ENCODE assay signal across 1 cellular context in the genomic region with DNA sequence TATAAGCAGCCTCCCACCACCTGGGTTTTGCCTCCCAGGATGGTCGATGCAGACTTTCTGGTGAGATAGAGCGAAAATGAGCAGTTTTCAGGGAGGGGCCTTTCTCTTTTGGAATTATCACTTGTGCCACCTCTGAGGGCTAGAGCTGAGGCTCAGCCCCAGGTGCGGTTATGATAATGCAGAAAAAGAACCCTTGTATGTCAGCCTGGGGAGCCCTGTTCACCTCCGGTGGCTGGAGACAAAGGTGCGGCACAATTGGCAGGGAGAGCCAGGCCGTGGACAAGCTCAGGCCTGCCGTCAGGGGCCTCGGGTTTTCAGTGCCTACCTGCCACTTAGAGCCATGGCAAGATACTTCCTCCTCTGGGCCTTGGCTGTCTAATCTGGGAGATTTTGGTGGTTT.
TF ChIP-seq lines count a peak whose summit lies in the region.

No MANE protein-coding gene starts in this region.

TF ChIP-seq in GM23338, 12 proteins besides CTCF, POLR2A, EP300 and RAD21 (continued from another document):
- TF ChIP-seq, protein P1, sequence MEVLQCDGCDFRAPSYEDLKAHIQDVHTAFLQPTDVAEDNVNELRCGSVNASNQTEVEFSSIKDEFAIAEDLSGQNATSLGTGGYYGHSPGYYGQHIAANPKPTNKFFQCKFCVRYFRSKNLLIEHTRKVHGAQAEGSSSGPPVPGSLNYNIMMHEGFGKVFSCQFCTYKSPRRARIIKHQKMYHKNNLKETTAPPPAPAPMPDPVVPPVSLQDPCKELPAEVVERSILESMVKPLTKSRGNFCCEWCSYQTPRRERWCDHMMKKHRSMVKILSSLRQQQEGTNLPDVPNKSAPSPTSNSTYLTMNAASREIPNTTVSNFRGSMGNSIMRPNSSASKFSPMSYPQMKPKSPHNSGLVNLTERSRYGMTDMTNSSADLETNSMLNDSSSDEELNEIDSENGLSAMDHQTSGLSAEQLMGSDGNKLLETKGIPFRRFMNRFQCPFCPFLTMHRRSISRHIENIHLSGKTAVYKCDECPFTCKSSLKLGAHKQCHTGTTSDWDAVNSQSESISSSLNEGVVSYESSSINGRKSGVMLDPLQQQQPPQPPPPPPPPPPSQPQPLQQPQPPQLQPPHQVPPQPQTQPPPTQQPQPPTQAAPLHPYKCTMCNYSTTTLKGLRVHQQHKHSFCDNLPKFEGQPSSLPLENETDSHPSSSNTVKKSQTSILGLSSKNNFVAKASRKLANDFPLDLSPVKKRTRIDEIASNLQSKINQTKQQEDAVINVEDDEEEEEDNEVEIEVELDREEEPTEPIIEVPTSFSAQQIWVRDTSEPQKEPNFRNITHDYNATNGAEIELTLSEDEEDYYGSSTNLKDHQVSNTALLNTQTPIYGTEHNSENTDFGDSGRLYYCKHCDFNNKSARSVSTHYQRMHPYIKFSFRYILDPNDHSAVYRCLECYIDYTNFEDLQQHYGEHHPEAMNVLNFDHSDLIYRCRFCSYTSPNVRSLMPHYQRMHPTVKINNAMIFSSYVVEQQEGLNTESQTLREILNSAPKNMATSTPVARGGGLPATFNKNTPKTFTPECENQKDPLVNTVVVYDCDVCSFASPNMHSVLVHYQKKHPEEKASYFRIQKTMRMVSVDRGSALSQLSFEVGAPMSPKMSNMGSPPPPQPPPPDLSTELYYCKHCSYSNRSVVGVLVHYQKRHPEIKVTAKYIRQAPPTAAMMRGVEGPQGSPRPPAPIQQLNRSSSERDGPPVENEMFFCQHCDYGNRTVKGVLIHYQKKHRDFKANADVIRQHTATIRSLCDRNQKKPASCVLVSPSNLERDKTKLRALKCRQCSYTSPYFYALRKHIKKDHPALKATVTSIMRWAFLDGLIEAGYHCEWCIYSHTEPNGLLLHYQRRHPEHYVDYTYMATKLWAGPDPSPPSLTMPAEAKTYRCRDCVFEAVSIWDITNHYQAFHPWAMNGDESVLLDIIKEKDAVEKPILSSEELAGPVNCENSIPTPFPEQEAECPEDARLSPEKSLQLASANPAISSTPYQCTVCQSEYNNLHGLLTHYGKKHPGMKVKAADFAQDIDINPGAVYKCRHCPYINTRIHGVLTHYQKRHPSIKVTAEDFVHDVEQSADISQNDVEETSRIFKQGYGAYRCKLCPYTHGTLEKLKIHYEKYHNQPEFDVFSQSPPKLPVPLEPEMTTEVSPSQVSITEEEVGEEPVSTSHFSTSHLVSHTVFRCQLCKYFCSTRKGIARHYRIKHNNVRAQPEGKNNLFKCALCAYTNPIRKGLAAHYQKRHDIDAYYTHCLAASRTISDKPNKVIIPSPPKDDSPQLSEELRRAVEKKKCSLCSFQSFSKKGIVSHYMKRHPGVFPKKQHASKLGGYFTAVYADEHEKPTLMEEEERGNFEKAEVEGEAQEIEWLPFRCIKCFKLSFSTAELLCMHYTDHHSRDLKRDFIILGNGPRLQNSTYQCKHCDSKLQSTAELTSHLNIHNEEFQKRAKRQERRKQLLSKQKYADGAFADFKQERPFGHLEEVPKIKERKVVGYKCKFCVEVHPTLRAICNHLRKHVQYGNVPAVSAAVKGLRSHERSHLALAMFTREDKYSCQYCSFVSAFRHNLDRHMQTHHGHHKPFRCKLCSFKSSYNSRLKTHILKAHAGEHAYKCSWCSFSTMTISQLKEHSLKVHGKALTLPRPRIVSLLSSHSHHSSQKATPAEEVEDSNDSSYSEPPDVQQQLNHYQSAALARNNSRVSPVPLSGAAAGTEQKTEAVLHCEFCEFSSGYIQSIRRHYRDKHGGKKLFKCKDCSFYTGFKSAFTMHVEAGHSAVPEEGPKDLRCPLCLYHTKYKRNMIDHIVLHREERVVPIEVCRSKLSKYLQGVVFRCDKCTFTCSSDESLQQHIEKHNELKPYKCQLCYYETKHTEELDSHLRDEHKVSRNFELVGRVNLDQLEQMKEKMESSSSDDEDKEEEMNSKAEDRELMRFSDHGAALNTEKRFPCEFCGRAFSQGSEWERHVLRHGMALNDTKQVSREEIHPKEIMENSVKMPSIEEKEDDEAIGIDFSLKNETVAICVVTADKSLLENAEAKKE (CRISPR knock-in tag; IDR thresholded peaks at IDR 0.05) = no peak
- TF ChIP-seq EZH2phosphoT487 (IDR thresholded peaks at IDR 0.05; ENCODE audit: unreplicated experiment) (no peak), CREB1 (CRISPR knock-in tag; IDR thresholded peaks at IDR 0.05; ENCODE audit: low read depth) (no peak), ZNF114 (CRISPR knock-in tag; IDR thresholded peaks at IDR 0.05) (no peak), STAT1 (IDR thresholded peaks at IDR 0.05; ENCODE audit: unreplicated experiment) (no peak), EZH2 (IDR thresholded peaks at IDR 0.05; ENCODE audit: low read depth, unreplicated experiment) (no peak), NANOG (IDR thresholded peaks at IDR 0.05; ENCODE audit: borderline replicate concordance) (no peak)
- TF ChIP-seq, protein P2, sequence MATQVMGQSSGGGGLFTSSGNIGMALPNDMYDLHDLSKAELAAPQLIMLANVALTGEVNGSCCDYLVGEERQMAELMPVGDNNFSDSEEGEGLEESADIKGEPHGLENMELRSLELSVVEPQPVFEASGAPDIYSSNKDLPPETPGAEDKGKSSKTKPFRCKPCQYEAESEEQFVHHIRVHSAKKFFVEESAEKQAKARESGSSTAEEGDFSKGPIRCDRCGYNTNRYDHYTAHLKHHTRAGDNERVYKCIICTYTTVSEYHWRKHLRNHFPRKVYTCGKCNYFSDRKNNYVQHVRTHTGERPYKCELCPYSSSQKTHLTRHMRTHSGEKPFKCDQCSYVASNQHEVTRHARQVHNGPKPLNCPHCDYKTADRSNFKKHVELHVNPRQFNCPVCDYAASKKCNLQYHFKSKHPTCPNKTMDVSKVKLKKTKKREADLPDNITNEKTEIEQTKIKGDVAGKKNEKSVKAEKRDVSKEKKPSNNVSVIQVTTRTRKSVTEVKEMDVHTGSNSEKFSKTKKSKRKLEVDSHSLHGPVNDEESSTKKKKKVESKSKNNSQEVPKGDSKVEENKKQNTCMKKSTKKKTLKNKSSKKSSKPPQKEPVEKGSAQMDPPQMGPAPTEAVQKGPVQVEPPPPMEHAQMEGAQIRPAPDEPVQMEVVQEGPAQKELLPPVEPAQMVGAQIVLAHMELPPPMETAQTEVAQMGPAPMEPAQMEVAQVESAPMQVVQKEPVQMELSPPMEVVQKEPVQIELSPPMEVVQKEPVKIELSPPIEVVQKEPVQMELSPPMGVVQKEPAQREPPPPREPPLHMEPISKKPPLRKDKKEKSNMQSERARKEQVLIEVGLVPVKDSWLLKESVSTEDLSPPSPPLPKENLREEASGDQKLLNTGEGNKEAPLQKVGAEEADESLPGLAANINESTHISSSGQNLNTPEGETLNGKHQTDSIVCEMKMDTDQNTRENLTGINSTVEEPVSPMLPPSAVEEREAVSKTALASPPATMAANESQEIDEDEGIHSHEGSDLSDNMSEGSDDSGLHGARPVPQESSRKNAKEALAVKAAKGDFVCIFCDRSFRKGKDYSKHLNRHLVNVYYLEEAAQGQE (IDR thresholded peaks at IDR 0.05; ENCODE audit: unreplicated experiment) = no peak
